Comparison of ENCODE assay signal across 10 cellular contexts in genomic region chr5:61866930-61867329, GRCh38.
DNase-seq lines count a peak whose midpoint lies in the region; ATAC-seq and TF ChIP-seq lines count a peak whose summit lies in the region.
"Had no signal": no experiment of that assay in that cellular context is flagged by ENCODE, and none has a peak within 500 bp of the region (broad histone marks: within the 10 kb centered on the region; RNA-seq: fewer than 3 reads in every experiment).

No MANE protein-coding gene starts in this region.

- ATAC-seq in GM18870 (IDR thresholded peaks at IDR 0.05; ENCODE audit: unreplicated experiment) (peak; percentile 93), HG02852 (IDR thresholded peaks at IDR 0.05; ENCODE audit: unreplicated experiment) (peak; percentile 71), left lung (peak; percentile 44), gastroesophageal sphincter (no peak), left ventricle myocardium superior (no peak)

- H3K4me3 ChIP-seq in left lung (no peak overlapping the region), gastroesophageal sphincter (no peak overlapping the region)

- no peak for TF ChIP-seq EP300 in gastroesophageal sphincter (IDR thresholded peaks at IDR 0.05)

- no peak for TF ChIP-seq POLR2A in gastroesophageal sphincter (IDR thresholded peaks at IDR 0.05)

- TF ChIP-seq CTCF in left lung (IDR thresholded peaks at IDR 0.05) (no peak), gastroesophageal sphincter (IDR thresholded peaks at IDR 0.05) (no peak)

- H3K4me1 ChIP-seq in left lung (no peaks in the 10 kb centered on the region), gastroesophageal sphincter (no peaks in the 10 kb centered on the region)

- 32 to 83% methylated on average over 1 to 3 of the region's 3 CpGs for WGBS in gastroesophageal sphincter (ENCODE audit: low coverage in 1 of 2), 2 donors

- H3K27me3 ChIP-seq in left lung (no peaks in the 10 kb centered on the region), gastroesophageal sphincter (no peaks in the 10 kb centered on the region)

- intact Hi-C loops in left lung (cut with DNase I) (no loop called here), left ventricle myocardium superior (cut with micrococcal nuclease) (no loop called here)

- peak; percentile 17 for DNase-seq in NCI-H460 (ENCODE audit: extremely low read depth, low read depth)
- no peak for DNase-seq in left lung
- DNase-seq in midbrain (lab: John Stamatoyannopoulos, UW), result no peak
- DNase-seq in left ventricle myocardium superior, result no peak
- no peak for DNase-seq in HuH-7 (ENCODE audit: low spot score)
- DNase-seq: NCI-H524; stimulated activated CD4-positive, alpha-beta T cell treated with anti-CD3 and anti-CD28 coated beads, Interleukin-15, amount 100 ng/mL, for 24 hours had no signal

- H3K9me3 ChIP-seq in left lung (peaks cover 0 to 8% of the 10 kb centered on the region in 2 donors), gastroesophageal sphincter (no peaks in the 10 kb centered on the region)

- H3K36me3 ChIP-seq in left lung (no peaks in the 10 kb centered on the region), gastroesophageal sphincter (no peaks in the 10 kb centered on the region)

- no peak overlapping the region for H3K27ac ChIP-seq in left lung
- no peak overlapping the region for H3K27ac ChIP-seq in gastroesophageal sphincter

Comparison
In these comparisons a context has a peak if more than half of its experiments do, and no peak if none do; other contexts are left out.
1. ATAC-seq: peak in GM18870 (single experiment), HG02852 (single experiment) and left lung (single experiment); none in gastroesophageal sphincter (single experiment) and left ventricle myocardium superior (single experiment).